ENCODE assay signal across 25 cellular contexts in genomic region chr5:60260658-60261057, GRCh38.
"Had no signal": no experiment of that assay in that cellular context is flagged by ENCODE, and none has a peak within 500 bp of the region (broad histone marks: within the 10 kb centered on the region; RNA-seq: fewer than 3 reads in every experiment).

No MANE protein-coding gene starts in this region.

- H3K27me3 Mint-ChIP-seq: activated CD4-positive, alpha-beta memory T cell treated with anti-CD3 and anti-CD28 coated beads for 36 hours; activated T-cell treated with anti-CD3 and anti-CD28 coated beads, Interleukin-2, amount 50 U/mL, for 24 hours; activated T-helper 17 cell treated with anti-CD3 and anti-CD28 coated beads, Interleukin-2, amount 50 U/mL, for 72 hours; naive thymus-derived CD4-positive, alpha-beta T cell had no signal

- H3K36me3 Mint-ChIP-seq: activated CD4-positive, alpha-beta memory T cell treated with anti-CD3 and anti-CD28 coated beads for 36 hours; immature natural killer cell; naive thymus-derived CD4-positive, alpha-beta T cell had no signal

- DNase-seq: activated CD4-positive, alpha-beta memory T cell treated with anti-CD3 and anti-CD28 coated beads for 36 hours; activated CD4-positive, alpha-beta T cell treated with anti-CD3 and anti-CD28 coated beads for 48 hours; activated CD8-positive, alpha-beta memory T cell treated with anti-CD3 and anti-CD28 coated beads, Interleukin-2, amount 50 U/mL, for 4 hours; activated gamma-delta T cell treated with Interleukin-2 at 50 U/mL for 16 hours; activated naive CD4-positive, alpha-beta T cell treated with anti-CD3 and anti-CD28 coated beads, Interleukin-2, amount 50 U/mL, for 16 hours; activated T-cell treated with anti-CD3 and anti-CD28 coated beads, Interleukin-2, amount 50 U/mL, for 24 hours; amniotic stem cell; brain microvascular endothelial cell; cortex of kidney; foreskin fibroblast; heart left ventricle; hypothalamus; immature natural killer cell; kidney; midbrain; naive thymus-derived CD4-positive, alpha-beta T cell; nucleus accumbens; psoas muscle; stimulated activated CD4-positive, alpha-beta T cell treated with anti-CD3 and anti-CD28 coated beads, Interleukin-15, amount 100 ng/mL, for 24 hours; stimulated activated naive CD4-positive, alpha-beta T cell treated with Interleukin-2 at 50 U/mL for 16 hours; WERI-Rb-1 had no signal

- H3K4me1 Mint-ChIP-seq: activated T-helper 17 cell treated with anti-CD3 and anti-CD28 coated beads, Interleukin-2, amount 50 U/mL, for 72 hours; immature natural killer cell; naive thymus-derived CD4-positive, alpha-beta T cell had no signal

- H3K9ac ChIP-seq: parathyroid adenoma had no signal

- H3K79me2 ChIP-seq: parathyroid adenoma had no signal

- H3K36me3 ChIP-seq: brain microvascular endothelial cell, heart left ventricle, tibial nerve, WERI-Rb-1 had no signal

- H3K27ac ChIP-seq: brain microvascular endothelial cell, parathyroid adenoma, psoas muscle, tibial nerve, WERI-Rb-1 had no signal

- H3K4me1 ChIP-seq: parathyroid adenoma, psoas muscle, tibial nerve had no signal

- H3K4me3 Mint-ChIP-seq: activated CD4-positive, alpha-beta memory T cell treated with anti-CD3 and anti-CD28 coated beads for 36 hours; activated T-cell treated with anti-CD3 and anti-CD28 coated beads, Interleukin-2, amount 50 U/mL, for 24 hours; activated T-helper 17 cell treated with anti-CD3 and anti-CD28 coated beads, Interleukin-2, amount 50 U/mL, for 72 hours; immature natural killer cell; naive thymus-derived CD4-positive, alpha-beta T cell had no signal

- H3K4me3 ChIP-seq: heart left ventricle, psoas muscle, tibial nerve had no signal

- H3K27ac Mint-ChIP-seq: activated CD4-positive, alpha-beta memory T cell treated with anti-CD3 and anti-CD28 coated beads for 36 hours; activated T-cell treated with anti-CD3 and anti-CD28 coated beads, Interleukin-2, amount 50 U/mL, for 24 hours; activated T-helper 17 cell treated with anti-CD3 and anti-CD28 coated beads, Interleukin-2, amount 50 U/mL, for 72 hours; immature natural killer cell; naive thymus-derived CD4-positive, alpha-beta T cell had no signal

- H3K27me3 ChIP-seq: brain microvascular endothelial cell, heart left ventricle, tibial nerve had no signal

- ATAC-seq: activated CD4-positive, CD25-positive, alpha-beta regulatory T cell treated with anti-CD3 and anti-CD28 coated beads, Interleukin-2, amount 50 U/mL, for 24 hours; activated T-helper 17 cell treated with anti-CD3 and anti-CD28 coated beads, Interleukin-2, amount 50 U/mL, for 72 hours; heart left ventricle; naive thymus-derived CD4-positive, alpha-beta T cell; psoas muscle had no signal

- H2AFZ ChIP-seq: parathyroid adenoma had no signal

- H3K9me3 Mint-ChIP-seq: activated T-cell treated with anti-CD3 and anti-CD28 coated beads, Interleukin-2, amount 50 U/mL, for 24 hours; activated T-helper 17 cell treated with anti-CD3 and anti-CD28 coated beads, Interleukin-2, amount 50 U/mL, for 72 hours had no signal

- H3K9me3 ChIP-seq: heart left ventricle, psoas muscle, tibial nerve had no signal
